In genomic region chr14:93186461-93186860, GRCh38 we compare ENCODE assay signal across 13 cellular contexts. TPM values are rescaled to one million over a fixed set of nuclear protein-coding genes. Genes with fewer than 3 reads are reported as not detected.
DNase-seq lines count a peak whose midpoint lies in the region; ATAC-seq and TF ChIP-seq lines count a peak whose summit lies in the region.
"Had no signal": no experiment of that assay in that cellular context is flagged by ENCODE, and none has a peak within 500 bp of the region (broad histone marks: within the 10 kb centered on the region; RNA-seq: fewer than 3 reads in every experiment).

No MANE protein-coding gene starts in this region.

- H3K27ac ChIP-seq in CD4-positive, CD25-positive, alpha-beta regulatory T cell (ENCODE audit: insufficient read depth, low read length, poor library complexity, severe bottlenecking): peak overlapping the region; percentile 54
- no peak overlapping the region for H3K27ac ChIP-seq in HUES6 (ENCODE audit: low read depth, low read length)
- H3K27ac ChIP-seq: ovary had no signal

- H3K4me3 Mint-ChIP-seq in CD4-positive, CD25-positive, alpha-beta regulatory T cell: peak overlapping the region; percentile 43 to 81 (median 76)
- H3K4me3 Mint-ChIP-seq in activated T-helper 2 cell treated with anti-CD3 and anti-CD28 coated beads, Interferon-gamma antibody, Interleukin-2, Interleukin-4, amounts not matched to agents 10 μg/mL and 5 μg/mL and 100 μg/mL, durations not matched to agents 14 hours and 24 hours and 36 hours (ENCODE audit: low read depth): peak overlapping the region; percentile 63
- peak overlapping the region; percentile 52 for H3K4me3 Mint-ChIP-seq in mesothelial cell of epicardium

- no peak overlapping the region for H3K4me3 ChIP-seq in CD4-positive, CD25-positive, alpha-beta regulatory T cell (ENCODE audit: low read depth, low read length)
- H3K4me3 ChIP-seq in HUES6 (ENCODE audit: low read depth, low read length) (0 out of 2 replicates have a peak overlapping the region, but pooled peaks have one; percentile 0), MG63 (no peak overlapping the region)
- H3K4me3 ChIP-seq: ovary had no signal

- no peaks in the 10 kb centered on the region for H3K9me3 Mint-ChIP-seq in CD4-positive, CD25-positive, alpha-beta regulatory T cell
- no peaks in the 10 kb centered on the region for H3K9me3 Mint-ChIP-seq in activated T-helper 2 cell treated with anti-CD3 and anti-CD28 coated beads, Interferon-gamma antibody, Interleukin-2, Interleukin-4, amounts not matched to agents 10 μg/mL and 5 μg/mL and 100 μg/mL, durations not matched to agents 14 hours and 24 hours and 36 hours
- H3K9me3 Mint-ChIP-seq in mesothelial cell of epicardium: no peaks in the 10 kb centered on the region

- intact Hi-C loops in activated T-helper 2 cell treated with anti-CD3 and anti-CD28 coated beads, Interferon-gamma antibody, Interleukin-2, Interleukin-4, amounts not matched to agents 10 μg/mL and 5 μg/mL and 100 μg/mL, durations not matched to agents 14 hours and 24 hours and 36 hours (cut with micrococcal nuclease): no loop called here

- no peaks in the 10 kb centered on the region for H3K27me3 ChIP-seq in CD4-positive, CD25-positive, alpha-beta regulatory T cell (ENCODE audit: control insufficient read depth, insufficient read depth, low read length)
- H3K27me3 ChIP-seq in HUES6 (ENCODE audit: control insufficient read depth, insufficient read depth, low read length) (no peaks in the 10 kb centered on the region), MG63 (no peaks in the 10 kb centered on the region)
- H3K27me3 ChIP-seq: ovary had no signal

- H3K27ac Mint-ChIP-seq in CD4-positive, CD25-positive, alpha-beta regulatory T cell: peak overlapping the region; percentile 1 to 98 (median 59)
- H3K27ac Mint-ChIP-seq in activated T-helper 2 cell treated with anti-CD3 and anti-CD28 coated beads, Interferon-gamma antibody, Interleukin-2, Interleukin-4, amounts not matched to agents 10 μg/mL and 5 μg/mL and 100 μg/mL, durations not matched to agents 14 hours and 24 hours and 36 hours: peak overlapping the region; percentile 7
- no peak overlapping the region for H3K27ac Mint-ChIP-seq in mesothelial cell of epicardium

- H3K9ac ChIP-seq in HUES6 (ENCODE audit: low read length): no peak overlapping the region

- H3K36me3 Mint-ChIP-seq in CD4-positive, CD25-positive, alpha-beta regulatory T cell: peaks cover 19% of the 10 kb centered on the region
- peaks cover 37% of the 10 kb centered on the region for H3K36me3 Mint-ChIP-seq in activated T-helper 2 cell treated with anti-CD3 and anti-CD28 coated beads, Interferon-gamma antibody, Interleukin-2, Interleukin-4, amounts not matched to agents 10 μg/mL and 5 μg/mL and 100 μg/mL, durations not matched to agents 14 hours and 24 hours and 36 hours (ENCODE audit: low read depth)
- H3K36me3 Mint-ChIP-seq in mesothelial cell of epicardium: peaks cover 6% of the 10 kb centered on the region

- H3K9me3 ChIP-seq in CD4-positive, CD25-positive, alpha-beta regulatory T cell (ENCODE audit: control insufficient read depth in 2 of 2, low read length in 2 of 2): no peaks in the 10 kb centered on the region
- H3K9me3 ChIP-seq in HUES6 (ENCODE audit: control insufficient read depth, insufficient read depth, low read depth, low read length) (no peaks in the 10 kb centered on the region), MG63 (no peaks in the 10 kb centered on the region)
- H3K9me3 ChIP-seq: ovary had no signal

- peaks cover 35% of the 10 kb centered on the region for H3K4me1 ChIP-seq in CD4-positive, CD25-positive, alpha-beta regulatory T cell (ENCODE audit: control insufficient read depth, insufficient read depth, low read length, poor library complexity, severe bottlenecking)
- H3K4me1 ChIP-seq in HUES6 (ENCODE audit: control insufficient read depth, insufficient read depth, low read length): no peaks in the 10 kb centered on the region

- peaks cover 4% of the 10 kb centered on the region for H3K27me3 Mint-ChIP-seq in CD4-positive, CD25-positive, alpha-beta regulatory T cell
- no peaks in the 10 kb centered on the region for H3K27me3 Mint-ChIP-seq in activated T-helper 2 cell treated with anti-CD3 and anti-CD28 coated beads, Interferon-gamma antibody, Interleukin-2, Interleukin-4, amounts not matched to agents 10 μg/mL and 5 μg/mL and 100 μg/mL, durations not matched to agents 14 hours and 24 hours and 36 hours (ENCODE audit: low read depth)
- H3K27me3 Mint-ChIP-seq in mesothelial cell of epicardium (ENCODE audit: low read depth): no peaks in the 10 kb centered on the region

- H3K4me1 Mint-ChIP-seq in CD4-positive, CD25-positive, alpha-beta regulatory T cell: peaks cover 27 to 50% (median 39%) of the 10 kb centered on the region in 4 donors
- peaks cover 30% of the 10 kb centered on the region for H3K4me1 Mint-ChIP-seq in activated T-helper 2 cell treated with anti-CD3 and anti-CD28 coated beads, Interferon-gamma antibody, Interleukin-2, Interleukin-4, amounts not matched to agents 10 μg/mL and 5 μg/mL and 100 μg/mL, durations not matched to agents 14 hours and 24 hours and 36 hours (ENCODE audit: low read depth)
- peaks cover 17% of the 10 kb centered on the region for H3K4me1 Mint-ChIP-seq in mesothelial cell of epicardium

- TF ChIP-seq CTCF in mesothelial cell of epicardium (IDR thresholded peaks at IDR 0.05; ENCODE audit: unreplicated experiment): no peak
- TF ChIP-seq CTCF in omental fat pad (IDR thresholded peaks at IDR 0.05): no peak

- peaks cover 15% of the 10 kb centered on the region for H3K36me3 ChIP-seq in CD4-positive, CD25-positive, alpha-beta regulatory T cell (ENCODE audit: control insufficient read depth, insufficient read depth, low read length)
- H3K36me3 ChIP-seq in HUES6 (ENCODE audit: control insufficient read depth, insufficient read depth, low read length) (peaks cover 31% of the 10 kb centered on the region), MG63 (peaks cover 8% of the 10 kb centered on the region)
- H3K36me3 ChIP-seq: ovary had no signal

- ATAC-seq in CD4-positive, CD25-positive, alpha-beta regulatory T cell (ENCODE audit: low read depth in 2 of 2): no peak
- ATAC-seq in omental fat pad (ENCODE audit: low FRiP score): no peak

- no peak for DNase-seq in CD4-positive, CD25-positive, alpha-beta regulatory T cell
- no peak for DNase-seq in activated T-helper 2 cell treated with anti-CD3 and anti-CD28 coated beads, Interferon-gamma antibody, Interleukin-2, Interleukin-4, amounts not matched to agents 10 μg/mL and 5 μg/mL and 100 μg/mL, durations not matched to agents 14 hours and 24 hours and 36 hours (ENCODE audit: low spot score)
- DNase-seq in mesothelial cell of epicardium (ENCODE audit: low spot score in 2 of 2, unreplicated experiment in 2 of 2): no peak
- no peak for DNase-seq in omental fat pad (ENCODE audit: low spot score)
- no peak for DNase-seq in MG63
- DNase-seq in DMS53 (lab: John Stamatoyannopoulos, UW): no peak
- no peak for DNase-seq in NCI-H510A treated with DMSO at 0.1 percent for 48 hours (lab: John Stamatoyannopoulos, UW)
- DNase-seq: activated CD4-positive, alpha-beta T cell treated with anti-CD3 and anti-CD28 coated beads for 48 hours; cerebellar nuclear complex; hypothalamus; NCI-H69; ovary had no signal

RNA-seq across cellular contexts. Expression of gene LYSET, which starts 1.3 kb away (rescaled TPM):
- total RNA-seq in CD4-positive, CD25-positive, alpha-beta regulatory T cell: 6.9 TPM
- polyA plus RNA-seq in CD4-positive, CD25-positive, alpha-beta regulatory T cell: 10 to 100 TPM; 34.2 to 43.1 (median 36.9) TPM
- total RNA-seq in activated T-helper 2 cell treated with anti-CD3 and anti-CD28 coated beads, Interferon-gamma antibody, Interleukin-2, Interleukin-4, amounts not matched to agents 10 μg/mL and 5 μg/mL and 100 μg/mL, durations not matched to agents 14 hours and 24 hours and 36 hours: 12.2 and 13.4 TPM in 2 replicates
- total RNA-seq in mesothelial cell of epicardium (13.7 to 17.4 TPM (median 14.7 TPM) in 3 replicates), omental fat pad (10 to 100 TPM in 2 of 4 donors, 1 to 10 TPM in 2; 5.7 to 18.5 (median 9.2) TPM)
- total RNA-seq in MG63 (2014; rRNA removed; shearing (Covaris generic); ENCODE audit: low replicate concordance): 4.4 and 7.0 TPM in 2 replicates

RNA-seq across cellular contexts. Expression of gene MOAP1, which starts 1.8 kb away (rescaled TPM):
- 85.5 TPM for total RNA-seq in CD4-positive, CD25-positive, alpha-beta regulatory T cell
- polyA plus RNA-seq in CD4-positive, CD25-positive, alpha-beta regulatory T cell: 10 to 100 TPM; 66.4 to 88.1 (median 75.9) TPM
- 17.8 and 18.7 TPM in 2 replicates for total RNA-seq in activated T-helper 2 cell treated with anti-CD3 and anti-CD28 coated beads, Interferon-gamma antibody, Interleukin-2, Interleukin-4, amounts not matched to agents 10 μg/mL and 5 μg/mL and 100 μg/mL, durations not matched to agents 14 hours and 24 hours and 36 hours
- total RNA-seq in mesothelial cell of epicardium (25.2 to 26.6 TPM (median 26.1 TPM) in 3 replicates), omental fat pad (10 to 100 TPM; 18.0 to 29.6 (median 24.3) TPM)
- 8.5 and 13.3 TPM in 2 replicates for total RNA-seq in MG63 (2014; rRNA removed; shearing (Covaris generic); ENCODE audit: low replicate concordance)

RNA-seq across cellular contexts. Expression of gene GON7, which starts 20.4 kb away (rescaled TPM):
- 7.1 TPM for total RNA-seq in CD4-positive, CD25-positive, alpha-beta regulatory T cell
- polyA plus RNA-seq in CD4-positive, CD25-positive, alpha-beta regulatory T cell: 10 to 100 TPM; 25.4 to 31.0 (median 30.4) TPM
- 13.4 and 15.2 TPM in 2 replicates for total RNA-seq in activated T-helper 2 cell treated with anti-CD3 and anti-CD28 coated beads, Interferon-gamma antibody, Interleukin-2, Interleukin-4, amounts not matched to agents 10 μg/mL and 5 μg/mL and 100 μg/mL, durations not matched to agents 14 hours and 24 hours and 36 hours
- total RNA-seq in mesothelial cell of epicardium: 5.0 to 5.6 TPM (median 5.3 TPM) in 3 replicates
- 1 to 10 TPM; 6.9 to 8.2 (median 7.7) TPM for total RNA-seq in omental fat pad
- total RNA-seq in MG63 (2014; rRNA removed; shearing (Covaris generic); ENCODE audit: low replicate concordance): 3.8 and 6.0 TPM in 2 replicates

RNA-seq across cellular contexts. Expression of gene UBR7, which starts 20.6 kb away (rescaled TPM):
- total RNA-seq in CD4-positive, CD25-positive, alpha-beta regulatory T cell: 13.2 TPM
- polyA plus RNA-seq in CD4-positive, CD25-positive, alpha-beta regulatory T cell: 10 to 100 TPM; 36.2 to 45.4 (median 38.2) TPM
- 30.9 and 32.9 TPM in 2 replicates for total RNA-seq in activated T-helper 2 cell treated with anti-CD3 and anti-CD28 coated beads, Interferon-gamma antibody, Interleukin-2, Interleukin-4, amounts not matched to agents 10 μg/mL and 5 μg/mL and 100 μg/mL, durations not matched to agents 14 hours and 24 hours and 36 hours
- 13.1 to 13.9 TPM (median 13.8 TPM) in 3 replicates for total RNA-seq in mesothelial cell of epicardium
- 10 to 100 TPM; 12.0 to 23.0 (median 18.0) TPM for total RNA-seq in omental fat pad
- total RNA-seq in MG63 (2014; rRNA removed; shearing (Covaris generic); ENCODE audit: low replicate concordance): 18.5 and 25.0 TPM in 2 replicates
